ENCODE assay signal across 10 cellular contexts in genomic region chr6:30679765-30680535, GRCh38. TPM values are rescaled to one million over a fixed set of nuclear protein-coding genes. Genes with fewer than 3 reads are reported as not detected.
DNase-seq lines count a peak whose midpoint lies in the region; ATAC-seq and TF ChIP-seq lines count a peak whose summit lies in the region.
"Had no signal": no experiment of that assay in that cellular context is flagged by ENCODE, and none has a peak within 500 bp of the region (broad histone marks: within the 10 kb centered on the region; RNA-seq: fewer than 3 reads in every experiment).

No MANE protein-coding gene starts in this region.

- POLR2A ChIA-PET in SK-N-SH (lab: Yijun Ruan, JAX), result interaction anchor here (1.2 to 2.2 kb wide), 3 partner anchors 42 to 50 kb away, joined by 7 to 24 read pairs (median 8); no protein-coding TSS in a partner anchor

- ATAC-seq in SK-N-SH treated with all-trans-retinoic acid at 6 μM for 48 hours (no peak), GM21825 (IDR thresholded peaks at IDR 0.05; ENCODE audit: unreplicated experiment) (no peak), HG03097 (IDR thresholded peaks at IDR 0.05; ENCODE audit: low FRiP score, unreplicated experiment) (no peak)
- no peak for ATAC-seq in activated T-cell treated with anti-CD3 and anti-CD28 coated beads, Interleukin-2, amount 50 U/mL, for 72 hours (replicated peaks in 1 of 2)

- H3K4me2 ChIP-seq in SK-N-SH, result peak overlapping the region; percentile 69

- CTCF ChIA-PET in SK-N-SH (lab: Yijun Ruan, JAX), result interaction anchor here (0.7 to 29.8 kb wide), 19 partner anchors 9 to 203 kb away, joined by 3 to 838 read pairs (median 5); partner anchors contain the start of genes FLOT1, MDC1, MRPS18B and NRM

- peaks cover 59% of the 10 kb centered on the region for H3F3A ChIP-seq in SK-N-SH (replicated peaks; ENCODE audit: insufficient read depth)

- H3K9ac ChIP-seq in SK-N-SH (peak overlapping the region; percentile 19; the same call in 1 of the 2 replicates), iPS-15b (ENCODE audit: low read depth, low read length) (peak overlapping the region; percentile 2)

- WGBS in SK-N-SH (ENCODE audit: low lambda C conversion rate), result 91% methylated on average over 7 of the region's 7 CpGs
- WGBS in stomach, 5 donors, result 60 to 82% (median 69%) methylated on average over 7 of the region's 7 CpGs
- 54 to 61% methylated on average over 7 of the region's 7 CpGs for WGBS in testis, 2 donors

- no peaks in the 10 kb centered on the region for H3K9me2 ChIP-seq in SK-N-SH

- H3K4me1 ChIP-seq in SK-N-SH (ENCODE audit: control insufficient read depth in 1 of 2, insufficient read depth in 2 of 2, low read depth in 1 of 2, low read length in 1 of 2) (peaks cover 16 to 44% of the 10 kb centered on the region in 2 experiments; a peak in 3 of 4 replicates), iPS-15b (ENCODE audit: control insufficient read depth, insufficient read depth, low read length) (peaks cover 29% of the 10 kb centered on the region), stomach (peaks cover 19 to 66% (median 41%) of the 10 kb centered on the region in 4 donors), testis (peaks cover 21% of the 10 kb centered on the region)

- TF ChIP-seq EP300 in SK-N-SH (IDR thresholded peaks at IDR 0.05; ENCODE audit: borderline replicate concordance in 1 of 2, low read depth in 1 of 2, low read length in 1 of 2), result no peak
- TF ChIP-seq EP300 in stomach (IDR thresholded peaks at IDR 0.05), result no peak

- peaks cover 36% of the 10 kb centered on the region for H4K20me1 ChIP-seq in SK-N-SH (ENCODE audit: insufficient read depth)

- H3K4me1 Mint-ChIP-seq in activated T-cell treated with anti-CD3 and anti-CD28 coated beads, Interleukin-2, amount 50 U/mL, for 72 hours (ENCODE audit: low read depth), result peaks cover 33% of the 10 kb centered on the region

- H3K27ac ChIP-seq in SK-N-SH (ENCODE audit: low read depth in 2 of 2, low read length in 1 of 2), result peak overlapping the region in 1 of 2 experiments; percentile 14; a peak in 1 of 4 replicates
- H3K27ac ChIP-seq in stomach, result peak overlapping the region in 4 of 5 donors; percentile 94 to 99 (median 98)
- H3K27ac ChIP-seq in testis, result no peak overlapping the region
- H3K27ac ChIP-seq: 22Rv1 had no signal

- peak overlapping the region; percentile 89 for H3K27ac Mint-ChIP-seq in activated T-cell treated with anti-CD3 and anti-CD28 coated beads, Interleukin-2, amount 50 U/mL, for 72 hours

- H3K36me3 ChIP-seq in SK-N-SH (replicated peaks in 1 of 2; ENCODE audit: control insufficient read depth in 1 of 2, insufficient read depth in 2 of 2, low read length in 1 of 2) (peaks cover 25 to 48% of the 10 kb centered on the region in 2 experiments), iPS-15b (ENCODE audit: control insufficient read depth, insufficient read depth, low read length) (peaks cover 11% of the 10 kb centered on the region), stomach (peaks cover 21 to 44% (median 39%) of the 10 kb centered on the region in 4 donors), testis (ENCODE audit: low read depth, missing control alignments) (no peaks in the 10 kb centered on the region)

- peak overlapping the region; percentile 96 to 98 for H3K4me3 Mint-ChIP-seq in activated T-cell treated with anti-CD3 and anti-CD28 coated beads, Interleukin-2, amount 50 U/mL, for 72 hours

- TF ChIP-seq CTCF in SK-N-SH (IDR thresholded peaks at IDR 0.05) (no peak), stomach (IDR thresholded peaks at IDR 0.05) (no peak), testis (IDR thresholded peaks at IDR 0.05) (no peak)

- H3K27me3 Mint-ChIP-seq in activated T-cell treated with anti-CD3 and anti-CD28 coated beads, Interleukin-2, amount 50 U/mL, for 72 hours (ENCODE audit: low read depth), result no peaks in the 10 kb centered on the region

- peaks cover 34 to 53% of the 10 kb centered on the region in 2 donors for H3K36me3 Mint-ChIP-seq in activated T-cell treated with anti-CD3 and anti-CD28 coated beads, Interleukin-2, amount 50 U/mL, for 72 hours (ENCODE audit: insufficient read depth in 2 of 2)

- H3K9me3 ChIP-seq in SK-N-SH, result no peaks in the 10 kb centered on the region
- no peaks in the 10 kb centered on the region for H3K9me3 ChIP-seq in iPS-15b (ENCODE audit: control insufficient read depth, insufficient read depth, low read length)
- no peaks in the 10 kb centered on the region for H3K9me3 ChIP-seq in stomach
- H3K9me3 ChIP-seq in testis, result no peaks in the 10 kb centered on the region

- no peaks in the 10 kb centered on the region for H3K27me3 ChIP-seq in SK-N-SH (ENCODE audit: insufficient read depth)
- H3K27me3 ChIP-seq in iPS-15b (ENCODE audit: control insufficient read depth, insufficient read depth, low read length), result no peaks in the 10 kb centered on the region
- H3K27me3 ChIP-seq in stomach, result no peaks in the 10 kb centered on the region
- H3K27me3 ChIP-seq in testis, result no peaks in the 10 kb centered on the region

- TF ChIP-seq RAD21 in SK-N-SH (IDR thresholded peaks at IDR 0.05; ENCODE audit: low read length), result no peak

- intact Hi-C loops in stomach (cut with DNase I; ENCODE audit: low total_unique reads), result loop anchor here (5.0 kb wide), 1 partner anchor 47 kb away; no protein-coding TSS in a partner anchor
- intact Hi-C loops in testis (cut with DNase I; ENCODE audit: low total_unique reads), result loop anchor here (2.0 kb wide), 1 partner anchor 43 kb away; no protein-coding TSS in a partner anchor

- peaks cover 76% of the 10 kb centered on the region for H3K79me2 ChIP-seq in SK-N-SH (ENCODE audit: insufficient read depth)

- H3K4me3 ChIP-seq in SK-N-SH (ENCODE audit: low read depth in 2 of 2, low read length in 1 of 2), result peak overlapping the region in 1 of 2 experiments; percentile 22; a peak in 1 of 4 replicates
- peak overlapping the region; percentile 8 for H3K4me3 ChIP-seq in iPS-15b (ENCODE audit: low read depth, low read length)
- H3K4me3 ChIP-seq in stomach, result peak overlapping the region; percentile 9 to 88 (median 77)
- H3K4me3 ChIP-seq in testis, result no peak overlapping the region

- DNase-seq in SK-N-SH (no peak), stomach (no peak), testis (no peak)
- DNase-seq in activated T-cell treated with anti-CD3 and anti-CD28 coated beads, Interleukin-2, amount 50 U/mL, for 72 hours, result no peak
- DNase-seq: activated CD4-positive, alpha-beta T cell treated with anti-CD3 and anti-CD28 coated beads for 48 hours had no signal

- H3K9me3 Mint-ChIP-seq in activated T-cell treated with anti-CD3 and anti-CD28 coated beads, Interleukin-2, amount 50 U/mL, for 72 hours, result no peaks in the 10 kb centered on the region

- no peak overlapping the region for H2AFZ ChIP-seq in SK-N-SH (ENCODE audit: low read depth)

- TF ChIP-seq POLR2A in stomach (IDR thresholded peaks at IDR 0.05), result no peak
- TF ChIP-seq POLR2A in testis (IDR thresholded peaks at IDR 0.05), result no peak

RNA-seq across cellular contexts. Expression of gene PPP1R18, which starts 6.5 kb away (rescaled TPM):
- 57.3 and 73.2 TPM in 2 replicates for polyA plus RNA-seq in SK-N-SH (2012; rRNA removed)
- 51.8 and 65.1 TPM in 2 replicates for polyA plus RNA-seq in SK-N-SH (2012; cell fraction: cytosol; rRNA removed)
- 60.7 and 86.1 TPM in 2 replicates for polyA plus RNA-seq in SK-N-SH (2012; cell fraction: nucleus; rRNA removed)
- total RNA-seq in activated T-cell treated with anti-CD3 and anti-CD28 coated beads, Interleukin-2, amount 50 U/mL, for 72 hours, result 100 to 1,000 TPM; 179 to 200 TPM
- 10 to 100 TPM in 4 of 5 donors, 1 to 10 TPM in 1; 9.0 to 20.1 (median 12.8) TPM for total RNA-seq in stomach
- 10 to 100 TPM; 24.7 to 40.3 (median 32.2) TPM for polyA plus RNA-seq in stomach
- total RNA-seq in testis, result 1 to 10 TPM; 9.0 to 9.3 TPM
- polyA plus RNA-seq in testis (ENCODE audit: insufficient read depth, low read depth, low replicate concordance), result 24.9 TPM

RNA-seq across cellular contexts. Expression of gene DHX16, which starts 7.1 kb away (rescaled TPM):
- polyA plus RNA-seq in SK-N-SH (2012; rRNA removed), result 59.8 and 63.3 TPM in 2 replicates
- 41.4 and 42.7 TPM in 2 replicates for polyA plus RNA-seq in SK-N-SH (2012; cell fraction: cytosol; rRNA removed)
- 163 and 170 TPM in 2 replicates for polyA plus RNA-seq in SK-N-SH (2012; cell fraction: nucleus; rRNA removed)
- 10 to 100 TPM; 39.2 to 43.0 TPM for total RNA-seq in activated T-cell treated with anti-CD3 and anti-CD28 coated beads, Interleukin-2, amount 50 U/mL, for 72 hours
- total RNA-seq in stomach, result 10 to 100 TPM; 22.0 to 67.0 (median 30.1) TPM
- polyA plus RNA-seq in stomach, result 10 to 100 TPM; 18.3 to 34.0 (median 23.4) TPM
- total RNA-seq in testis, result 10 to 100 TPM; 68.0 TPM
- 109 TPM for polyA plus RNA-seq in testis (ENCODE audit: insufficient read depth, low read depth, low replicate concordance)

RNA-seq across cellular contexts. Expression of gene NRM, which starts 10.8 kb away (rescaled TPM):
- polyA plus RNA-seq in SK-N-SH (2012; rRNA removed) (19.7 and 26.8 TPM in 2 replicates), stomach (10 to 100 TPM in 1 of 3 donors, 1 to 10 TPM in 2; 4.1 to 15.8 (median 8.5) TPM), testis (ENCODE audit: insufficient read depth, low read depth, low replicate concordance) (26.6 TPM)
- 11.9 and 19.3 TPM in 2 replicates for polyA plus RNA-seq in SK-N-SH (2012; cell fraction: cytosol; rRNA removed)
- polyA plus RNA-seq in SK-N-SH (2012; cell fraction: nucleus; rRNA removed), result 15.7 and 18.5 TPM in 2 replicates
- total RNA-seq in activated T-cell treated with anti-CD3 and anti-CD28 coated beads, Interleukin-2, amount 50 U/mL, for 72 hours, result 10 to 100 TPM; 26.9 to 29.6 TPM
- total RNA-seq in stomach (1 to 10 TPM in 4 of 5 donors, under 1 TPM in 1; 0.92 to 6.4 (median 2.9) TPM), testis (10 to 100 TPM in 1 of 2 donors, 1 to 10 TPM in 1; 9.5 to 10.5 TPM)

RNA-seq across cellular contexts. Expression of gene C6orf136, which starts 33.0 kb away (rescaled TPM):
- polyA plus RNA-seq in SK-N-SH (2012; rRNA removed) (11.7 and 14.3 TPM in 2 replicates), stomach (10 to 100 TPM; 21.2 to 29.3 (median 25.7) TPM), testis (ENCODE audit: insufficient read depth, low read depth, low replicate concordance) (26.0 TPM)
- 8.6 and 11.0 TPM in 2 replicates for polyA plus RNA-seq in SK-N-SH (2012; cell fraction: cytosol; rRNA removed)
- 58.1 and 80.2 TPM in 2 replicates for polyA plus RNA-seq in SK-N-SH (2012; cell fraction: nucleus; rRNA removed)
- total RNA-seq in activated T-cell treated with anti-CD3 and anti-CD28 coated beads, Interleukin-2, amount 50 U/mL, for 72 hours, result 10 to 100 TPM; 25.8 to 36.0 TPM
- total RNA-seq in stomach (100 to 1,000 TPM in 1 of 5 donors, 10 to 100 TPM in 3, 1 to 10 TPM in 1; 7.3 to 126 (median 12.8) TPM), testis (10 to 100 TPM; 17.8 to 22.0 TPM)

RNA-seq across cellular contexts. Expression of gene MDC1, which starts 37.1 kb away (rescaled TPM):
- polyA plus RNA-seq in SK-N-SH (2012; rRNA removed) (5.9 and 10.4 TPM in 2 replicates), stomach (1 to 10 TPM; 3.8 to 8.7 (median 4.2) TPM), testis (ENCODE audit: insufficient read depth, low read depth, low replicate concordance) (155 TPM)
- polyA plus RNA-seq in SK-N-SH (2012; cell fraction: cytosol; rRNA removed), result 4.0 and 5.9 TPM in 2 replicates
- polyA plus RNA-seq in SK-N-SH (2012; cell fraction: nucleus; rRNA removed), result 31.1 and 38.0 TPM in 2 replicates
- 100 to 1,000 TPM; 102 to 127 TPM for total RNA-seq in activated T-cell treated with anti-CD3 and anti-CD28 coated beads, Interleukin-2, amount 50 U/mL, for 72 hours
- total RNA-seq in stomach (100 to 1,000 TPM in 2 of 5 donors, 10 to 100 TPM in 2, 1 to 10 TPM in 1; 9.6 to 153 (median 99.2) TPM), testis (10 to 100 TPM; 56.6 to 79.3 TPM)

Comparison
In these comparisons a context has a peak if more than half of its experiments do, and no peak if none do; other contexts are left out.
1. H3K27ac ChIP-seq: peak in stomach (4 of 5); none in testis (0 of 2).
2. H3K4me3 ChIP-seq: peak in iPS-15b (single experiment) and stomach (4 of 4); none in testis (0 of 2).
3. RNA of gene PPP1R18, which starts 6.5 kb away (total RNA-seq): 179 to 200 TPM in activated T-cell treated with anti-CD3 and anti-CD28 coated beads, Interleukin-2, amount 50 U/mL, for 72 hours; 9.0 to 20.1 TPM in stomach and 9.0 to 9.3 TPM in testis; every median in the first group is over 4 times any median in the second.